30 cellular contexts compared by ENCODE assay signal in genomic region chr15:60510006-60510405, GRCh38. TPM values are rescaled to one million over a fixed set of nuclear protein-coding genes. Genes with fewer than 3 reads are reported as not detected.
DNase-seq lines count a peak whose midpoint lies in the region; ATAC-seq and TF ChIP-seq lines count a peak whose summit lies in the region.
"Had no signal": no experiment of that assay in that cellular context is flagged by ENCODE, and none has a peak within 500 bp of the region (broad histone marks: within the 10 kb centered on the region; RNA-seq: fewer than 3 reads in every experiment).

No MANE protein-coding gene starts in this region.

- H3K4me1 Mint-ChIP-seq in activated CD4-positive, alpha-beta T cell treated with anti-CD3 and anti-CD28 coated beads for 36 hours = peaks cover 53% of the 10 kb centered on the region
- H3K4me1 Mint-ChIP-seq in activated CD4-positive, alpha-beta T cell treated with anti-CD3 and anti-CD28 coated beads, Interleukin-2, amount 10 ng/mL, durations not matched to agents 24 days and 14 days = peaks cover 31% of the 10 kb centered on the region
- H3K4me1 Mint-ChIP-seq in natural killer cell treated with Interleukin-12 subunit alpha and Interleukin-12 subunit beta and Interleukin-15 and Interleukin-18, amount 100 ng/mL, for 72 hours (ENCODE audit: low read depth in 2 of 2) = peaks cover 53 to 60% of the 10 kb centered on the region in 2 donors
- H3K4me1 Mint-ChIP-seq in natural killer cell = peaks cover 26 to 60% of the 10 kb centered on the region in 2 donors

- H3K27ac ChIP-seq in effector memory CD4-positive, alpha-beta T cell (ENCODE audit: insufficient read depth, low read length, poor library complexity, severe bottlenecking) = peak overlapping the region; percentile 19
- H3K27ac ChIP-seq in gastrocnemius medialis = peak overlapping the region; percentile 54 to 64 (median 60)
- H3K27ac ChIP-seq: cardiac muscle cell, prostate gland, sigmoid colon, tibial nerve had no signal

- in situ Hi-C loops in gastrocnemius medialis (cut with MboI; ENCODE audit: low sequenced_read_pairs in 4 of 4) = loop anchor here in 1 of 4 donors (25.0 kb wide), 1 partner anchor 1327 kb away; no protein-coding TSS in a partner anchor

- H3K9me3 Mint-ChIP-seq in activated CD4-positive, alpha-beta T cell treated with anti-CD3 and anti-CD28 coated beads for 36 hours (ENCODE audit: low read depth) = no peaks in the 10 kb centered on the region
- no peaks in the 10 kb centered on the region for H3K9me3 Mint-ChIP-seq in activated CD4-positive, alpha-beta T cell treated with anti-CD3 and anti-CD28 coated beads, Interleukin-2, amount 10 ng/mL, durations not matched to agents 24 days and 14 days
- H3K9me3 Mint-ChIP-seq in natural killer cell treated with Interleukin-12 subunit alpha and Interleukin-12 subunit beta and Interleukin-15 and Interleukin-18, amount 100 ng/mL, for 72 hours = no peaks in the 10 kb centered on the region
- no peaks in the 10 kb centered on the region for H3K9me3 Mint-ChIP-seq in natural killer cell
- H3K9me3 Mint-ChIP-seq: activated naive CD4-positive, alpha-beta T cell treated with anti-CD3 and anti-CD28 coated beads for 36 hours; activated T-helper 1 cell treated with anti-CD3 and anti-CD28 coated beads, Interleukin-12 subunit alpha, Interleukin-12 subunit beta, Interleukin-2, Interleukin-4 antibody, amounts not matched to agents 30 ng/mL and 10 ng/mL and 1 ng/mL, durations not matched to agents 14 hours and 24 hours and 36 hours; H9; mesothelial cell of epicardium; naive B cell; T-helper 2 cell treated with Interferon-gamma antibody and Interleukin-4, amounts not matched to agents 5 μg/mL and 100 μg/mL, for 36 hours had no signal

- peaks cover 61% of the 10 kb centered on the region for H3K36me3 Mint-ChIP-seq in activated CD4-positive, alpha-beta T cell treated with anti-CD3 and anti-CD28 coated beads for 36 hours (ENCODE audit: low read depth)
- peaks cover 65% of the 10 kb centered on the region for H3K36me3 Mint-ChIP-seq in activated CD4-positive, alpha-beta T cell treated with anti-CD3 and anti-CD28 coated beads, Interleukin-2, amount 10 ng/mL, durations not matched to agents 24 days and 14 days (ENCODE audit: low read depth)
- H3K36me3 Mint-ChIP-seq in natural killer cell treated with Interleukin-12 subunit alpha and Interleukin-12 subunit beta and Interleukin-15 and Interleukin-18, amount 100 ng/mL, for 72 hours = peaks cover 46% of the 10 kb centered on the region
- H3K36me3 Mint-ChIP-seq in natural killer cell = peaks cover 43% of the 10 kb centered on the region
- H3K36me3 Mint-ChIP-seq: mesothelial cell of epicardium had no signal

- TF ChIP-seq CTCF in natural killer cell (IDR thresholded peaks at IDR 0.05) (no peak), gastrocnemius medialis (IDR thresholded peaks at IDR 0.05 in 4 of 5, conservative IDR thresholded peaks at IDR 0.05 in 1 of 5) (no peak)

- no peak overlapping the region for H3K4me3 Mint-ChIP-seq in activated CD4-positive, alpha-beta T cell treated with anti-CD3 and anti-CD28 coated beads for 36 hours
- H3K4me3 Mint-ChIP-seq in activated CD4-positive, alpha-beta T cell treated with anti-CD3 and anti-CD28 coated beads, Interleukin-2, amount 10 ng/mL, durations not matched to agents 24 days and 14 days = no peak overlapping the region
- H3K4me3 Mint-ChIP-seq in natural killer cell treated with Interleukin-12 subunit alpha and Interleukin-12 subunit beta and Interleukin-15 and Interleukin-18, amount 100 ng/mL, for 72 hours = no peak overlapping the region
- H3K4me3 Mint-ChIP-seq in natural killer cell = no peak overlapping the region
- H3K4me3 Mint-ChIP-seq: activated naive CD4-positive, alpha-beta T cell treated with anti-CD3 and anti-CD28 coated beads for 36 hours; activated T-helper 1 cell treated with anti-CD3 and anti-CD28 coated beads, Interleukin-12 subunit alpha, Interleukin-12 subunit beta, Interleukin-2, Interleukin-4 antibody, amounts not matched to agents 30 ng/mL and 10 ng/mL and 1 ng/mL, durations not matched to agents 14 hours and 24 hours and 36 hours; H9; mesothelial cell of epicardium; naive B cell; T-helper 2 cell treated with Interferon-gamma antibody and Interleukin-4, amounts not matched to agents 5 μg/mL and 100 μg/mL, for 36 hours had no signal

- H3K27me3 ChIP-seq in effector memory CD4-positive, alpha-beta T cell (replicated peaks; ENCODE audit: control insufficient read depth, insufficient read depth, low read length, poor library complexity, severe bottlenecking) = no peaks in the 10 kb centered on the region
- no peaks in the 10 kb centered on the region for H3K27me3 ChIP-seq in gastrocnemius medialis
- H3K27me3 ChIP-seq: cardiac muscle cell, MG63, sigmoid colon, tibial nerve had no signal

- no peak for DNase-seq in activated CD4-positive, alpha-beta T cell treated with anti-CD3 and anti-CD28 coated beads for 36 hours
- DNase-seq in activated CD4-positive, alpha-beta T cell treated with anti-CD3 and anti-CD28 coated beads, Interleukin-2, amount 10 ng/mL, durations not matched to agents 24 days and 14 days = no peak
- no peak for DNase-seq in natural killer cell treated with Interleukin-12 subunit alpha and Interleukin-12 subunit beta and Interleukin-15 and Interleukin-18, amount 100 ng/mL, for 72 hours (ENCODE audit: low spot score)
- no peak for DNase-seq in natural killer cell
- no peak for DNase-seq in effector memory CD4-positive, alpha-beta T cell
- DNase-seq in gastrocnemius medialis = no peak
- no peak for DNase-seq in iPS-NIHi7 (ENCODE audit: extremely low spot score)
- DNase-seq: activated naive CD4-positive, alpha-beta T cell treated with anti-CD3 and anti-CD28 coated beads for 36 hours; aorta; effector CD4-positive, alpha-beta T cell; H9; KG1; kidney; MG63; naive B cell; NCI-H1105; NCI-H187 treated with DMSO at 0.1 percent for 48 hours; NCI-H510A treated with DMSO at 0.1 percent for 48 hours; occipital lobe; SHP77; sigmoid colon; stimulated activated CD4-positive, alpha-beta T cell treated with anti-CD3 and anti-CD28 coated beads, Interleukin-12 subunit alpha, Interleukin-12 subunit beta, amount 100 ng/mL, for 4 hours; stimulated activated CD4-positive, alpha-beta T cell treated with anti-CD3 and anti-CD28 coated beads, Interleukin-2, amount 100 ng/mL, for 48 hours had no signal

- no peaks in the 10 kb centered on the region for H3K9me3 ChIP-seq in effector memory CD4-positive, alpha-beta T cell (ENCODE audit: control insufficient read depth, low read length)
- no peaks in the 10 kb centered on the region for H3K9me3 ChIP-seq in gastrocnemius medialis
- H3K9me3 ChIP-seq: MG63, prostate gland, sigmoid colon, tibial nerve had no signal

- peak overlapping the region; percentile 63 for H3K27ac Mint-ChIP-seq in activated CD4-positive, alpha-beta T cell treated with anti-CD3 and anti-CD28 coated beads for 36 hours
- H3K27ac Mint-ChIP-seq in activated CD4-positive, alpha-beta T cell treated with anti-CD3 and anti-CD28 coated beads, Interleukin-2, amount 10 ng/mL, durations not matched to agents 24 days and 14 days = no peak overlapping the region
- H3K27ac Mint-ChIP-seq in natural killer cell treated with Interleukin-12 subunit alpha and Interleukin-12 subunit beta and Interleukin-15 and Interleukin-18, amount 100 ng/mL, for 72 hours = peak overlapping the region; percentile 76 to 86
- peak overlapping the region in 1 of 2 donors; percentile 86 for H3K27ac Mint-ChIP-seq in natural killer cell
- H3K27ac Mint-ChIP-seq: activated naive CD4-positive, alpha-beta T cell treated with anti-CD3 and anti-CD28 coated beads for 36 hours; activated T-helper 1 cell treated with anti-CD3 and anti-CD28 coated beads, Interleukin-12 subunit alpha, Interleukin-12 subunit beta, Interleukin-2, Interleukin-4 antibody, amounts not matched to agents 30 ng/mL and 10 ng/mL and 1 ng/mL, durations not matched to agents 14 hours and 24 hours and 36 hours; mesothelial cell of epicardium; T-helper 2 cell treated with Interferon-gamma antibody and Interleukin-4, amounts not matched to agents 5 μg/mL and 100 μg/mL, for 36 hours had no signal

- peaks cover 73% of the 10 kb centered on the region for H3K36me3 ChIP-seq in effector memory CD4-positive, alpha-beta T cell (ENCODE audit: control insufficient read depth, insufficient read depth, low read length)
- H3K36me3 ChIP-seq in gastrocnemius medialis = peaks cover 0 to 63% of the 10 kb centered on the region in 2 donors
- H3K36me3 ChIP-seq: cardiac muscle cell, MG63, prostate gland had no signal

- no peak for TF ChIP-seq POLR2A in gastrocnemius medialis (IDR thresholded peaks at IDR 0.05)

- no peaks in the 10 kb centered on the region for H3K27me3 Mint-ChIP-seq in activated CD4-positive, alpha-beta T cell treated with anti-CD3 and anti-CD28 coated beads for 36 hours
- no peaks in the 10 kb centered on the region for H3K27me3 Mint-ChIP-seq in activated CD4-positive, alpha-beta T cell treated with anti-CD3 and anti-CD28 coated beads, Interleukin-2, amount 10 ng/mL, durations not matched to agents 24 days and 14 days
- no peaks in the 10 kb centered on the region for H3K27me3 Mint-ChIP-seq in natural killer cell treated with Interleukin-12 subunit alpha and Interleukin-12 subunit beta and Interleukin-15 and Interleukin-18, amount 100 ng/mL, for 72 hours
- no peaks in the 10 kb centered on the region for H3K27me3 Mint-ChIP-seq in natural killer cell (ENCODE audit: low read depth in 2 of 2)
- H3K27me3 Mint-ChIP-seq: naive B cell had no signal

- intact Hi-C loops in activated CD4-positive, alpha-beta T cell treated with anti-CD3 and anti-CD28 coated beads for 36 hours (cut with DNase I, micrococcal nuclease) = loop anchor here in 1 of 2 experiments (10.0 kb wide), 1 partner anchor 1325 kb away; no protein-coding TSS in a partner anchor
- intact Hi-C loops in activated CD4-positive, alpha-beta T cell treated with anti-CD3 and anti-CD28 coated beads, Interleukin-2, amount 10 ng/mL, durations not matched to agents 24 days and 14 days (cut with micrococcal nuclease) = no loop called here
- intact Hi-C loops in natural killer cell (cut with micrococcal nuclease) = no loop called here
- intact Hi-C loops in gastrocnemius medialis (cut with DNase I; ENCODE audit: low total_unique reads) = no loop called here

- no peak overlapping the region for H3K4me3 ChIP-seq in effector memory CD4-positive, alpha-beta T cell (ENCODE audit: insufficient read depth, low read depth, low read length, poor library complexity, severe bottlenecking)
- H3K4me3 ChIP-seq in gastrocnemius medialis = no peak overlapping the region
- H3K4me3 ChIP-seq: cardiac muscle cell, MG63, prostate gland, sigmoid colon, tibial nerve had no signal

- no peak for ATAC-seq in activated CD4-positive, alpha-beta T cell treated with anti-CD3 and anti-CD28 coated beads for 36 hours
- no peak for ATAC-seq in natural killer cell treated with Interleukin-12 subunit alpha and Interleukin-12 subunit beta and Interleukin-15 and Interleukin-18, amount 100 ng/mL, for 72 hours
- no peak for ATAC-seq in natural killer cell
- ATAC-seq in gastrocnemius medialis = no peak
- ATAC-seq in HG02852 (IDR thresholded peaks at IDR 0.05; ENCODE audit: unreplicated experiment) = no peak

- CTCF ChIA-PET in activated CD4-positive, alpha-beta T cell treated with anti-CD3 and anti-CD28 coated beads for 36 hours (lab: Charles Lee) = interaction anchor here (0.8 to 5.1 kb wide), 6 partner anchors 9 to 338 kb away, joined by 3 to 102 read pairs (median 8); no protein-coding TSS in a partner anchor

- POLR2A ChIA-PET in activated CD4-positive, alpha-beta T cell treated with anti-CD3 and anti-CD28 coated beads for 36 hours (lab: Charles Lee) = interaction anchor here (0.9 kb wide), 1 partner anchor 10 kb away, joined by 6 read pairs; no protein-coding TSS in a partner anchor

- H3K4me1 ChIP-seq in effector memory CD4-positive, alpha-beta T cell (ENCODE audit: control insufficient read depth, insufficient read depth, low read length, poor library complexity, severe bottlenecking) = peaks cover 7% of the 10 kb centered on the region
- H3K4me1 ChIP-seq in gastrocnemius medialis = peaks cover 30 to 39% of the 10 kb centered on the region in 2 donors
- H3K4me1 ChIP-seq: prostate gland had no signal

RNA-seq across cellular contexts. Expression of gene ICE2, which starts 31.1 kb away (rescaled TPM):
- total RNA-seq in activated CD4-positive, alpha-beta T cell treated with anti-CD3 and anti-CD28 coated beads for 36 hours = 10 to 100 TPM; 72.8 to 81.6 TPM
- 55.4 and 62.6 TPM in 2 replicates for total RNA-seq in activated CD4-positive, alpha-beta T cell treated with anti-CD3 and anti-CD28 coated beads, Interleukin-2, amount 10 ng/mL, durations not matched to agents 24 days and 14 days
- total RNA-seq in natural killer cell treated with Interleukin-12 subunit alpha and Interleukin-12 subunit beta and Interleukin-15 and Interleukin-18, amount 100 ng/mL, for 72 hours = 10 to 100 TPM; 38.9 to 79.4 TPM
- total RNA-seq in natural killer cell (10 to 100 TPM; 21.7 to 36.7 (median 32.9) TPM), gastrocnemius medialis (10 to 100 TPM in 3 of 4 donors, 1 to 10 TPM in 1; 5.8 to 19.0 (median 14.3) TPM)
